8 cellular contexts compared by ENCODE assay signal in genomic region chr12:122753213-122753571, GRCh38. TPM values are rescaled to one million over a fixed set of nuclear protein-coding genes. Genes with fewer than 3 reads are reported as not detected.
DNase-seq lines count a peak whose midpoint lies in the region; ATAC-seq and TF ChIP-seq lines count a peak whose summit lies in the region.

No MANE protein-coding gene starts in this region.

- peak; percentile 16 for DNase-seq in GM12865 (ENCODE audit: low read depth)
- peak; percentile 43 for DNase-seq in NAMALWA (ENCODE audit: low spot score)
- no peak for DNase-seq in naive thymus-derived CD4-positive, alpha-beta T cell
- no peak for DNase-seq in hepatic stellate cell (ENCODE audit: low spot score)
- DNase-seq in NCI-H748 (lab: John Stamatoyannopoulos, UW; ENCODE audit: unreplicated experiment): no peak
- DNase-seq in NCI-H1092 (lab: John Stamatoyannopoulos, UW): no peak

- H3K27me3 ChIP-seq in naive thymus-derived CD4-positive, alpha-beta T cell (ENCODE audit: control insufficient read depth in 2 of 2, insufficient read depth in 2 of 2, low read length in 2 of 2): no peaks in the 10 kb centered on the region

- H3K36me3 Mint-ChIP-seq in dendritic cell treated with granulocyte-macrophage colony-stimulating factor and Interleukin-4, amounts not matched to agents 40 ng/mL and 50 ng/mL, for 4 days (ENCODE audit: low read depth): peaks cover 58% of the 10 kb centered on the region
- H3K36me3 Mint-ChIP-seq in naive thymus-derived CD4-positive, alpha-beta T cell: peaks cover 3 to 35% (median 31%) of the 10 kb centered on the region in 5 donors

- H3K36me3 ChIP-seq in naive thymus-derived CD4-positive, alpha-beta T cell (ENCODE audit: control insufficient read depth in 2 of 3, insufficient read depth in 3 of 3, low read length in 3 of 3): peaks cover 9 to 40% (median 21%) of the 10 kb centered on the region in 3 experiments

- H3K4me3 ChIP-seq in GM12865 (ENCODE audit: low read depth, low read length): peak overlapping the region; percentile 81
- H3K4me3 ChIP-seq in naive thymus-derived CD4-positive, alpha-beta T cell (ENCODE audit: low read length): peak overlapping the region; percentile 87

- no peak for TF ChIP-seq CTCF in GM12865 (IDR thresholded peaks at IDR 0.05; ENCODE audit: insufficient read depth, low read depth, low read length, missing control alignments)

- peaks cover 56% of the 10 kb centered on the region for H3K4me1 Mint-ChIP-seq in dendritic cell treated with granulocyte-macrophage colony-stimulating factor and Interleukin-4, amounts not matched to agents 40 ng/mL and 50 ng/mL, for 4 days (ENCODE audit: low read depth)
- peaks cover 31 to 74% (median 62%) of the 10 kb centered on the region in 7 donors for H3K4me1 Mint-ChIP-seq in naive thymus-derived CD4-positive, alpha-beta T cell

- H3K27ac ChIP-seq in naive thymus-derived CD4-positive, alpha-beta T cell (ENCODE audit: low read depth, low read length): peak overlapping the region; percentile 94

- peak overlapping the region; percentile 94 for H3K4me3 Mint-ChIP-seq in dendritic cell treated with granulocyte-macrophage colony-stimulating factor and Interleukin-4, amounts not matched to agents 40 ng/mL and 50 ng/mL, for 4 days
- peak overlapping the region; percentile 93 to 100 (median 96) for H3K4me3 Mint-ChIP-seq in naive thymus-derived CD4-positive, alpha-beta T cell

- peak overlapping the region; percentile 90 for H3K27ac Mint-ChIP-seq in dendritic cell treated with granulocyte-macrophage colony-stimulating factor and Interleukin-4, amounts not matched to agents 40 ng/mL and 50 ng/mL, for 4 days
- peak overlapping the region; percentile 89 to 98 (median 96) for H3K27ac Mint-ChIP-seq in naive thymus-derived CD4-positive, alpha-beta T cell

- H3K27me3 Mint-ChIP-seq in dendritic cell treated with granulocyte-macrophage colony-stimulating factor and Interleukin-4, amounts not matched to agents 40 ng/mL and 50 ng/mL, for 4 days: no peaks in the 10 kb centered on the region
- no peaks in the 10 kb centered on the region for H3K27me3 Mint-ChIP-seq in naive thymus-derived CD4-positive, alpha-beta T cell

- peaks cover 12 to 19% of the 10 kb centered on the region in 2 donors for H3K4me1 ChIP-seq in naive thymus-derived CD4-positive, alpha-beta T cell (ENCODE audit: control insufficient read depth in 2 of 2, insufficient read depth in 2 of 2, low read length in 2 of 2)

- ATAC-seq in naive thymus-derived CD4-positive, alpha-beta T cell: no peak
- ATAC-seq in GM21447 (IDR thresholded peaks at IDR 0.05; ENCODE audit: unreplicated experiment): no peak

- no peaks in the 10 kb centered on the region for H3K9me3 ChIP-seq in naive thymus-derived CD4-positive, alpha-beta T cell (ENCODE audit: control insufficient read depth in 2 of 3, low read length in 3 of 3)

- no peaks in the 10 kb centered on the region for H3K9me3 Mint-ChIP-seq in dendritic cell treated with granulocyte-macrophage colony-stimulating factor and Interleukin-4, amounts not matched to agents 40 ng/mL and 50 ng/mL, for 4 days
- H3K9me3 Mint-ChIP-seq in naive thymus-derived CD4-positive, alpha-beta T cell: no peaks in the 10 kb centered on the region

- POLR2A ChIA-PET in naive thymus-derived CD4-positive, alpha-beta T cell (lab: Charles Lee): interaction anchor here (0.7 to 3.1 kb wide), 7 partner anchors 9 to 252 kb away, joined by 3 to 17 read pairs (median 8); partner anchors contain the start of genes CCDC62, KNTC1, RSRC2 and ZCCHC8

- intact Hi-C loops in dendritic cell treated with granulocyte-macrophage colony-stimulating factor and Interleukin-4, amounts not matched to agents 40 ng/mL and 50 ng/mL, for 4 days (cut with micrococcal nuclease): no loop called here
- intact Hi-C loops in naive thymus-derived CD4-positive, alpha-beta T cell (cut with micrococcal nuclease): loop anchor here (2.0 to 10.0 kb wide), 6 partner anchors 84 to 959 kb away; partner anchors contain the start of genes SBNO1 (in 2 of the 2), ATP6V0A2 (in 1 of the 2) and TMED2 (in 1 of the 2)

- CTCF ChIA-PET in naive thymus-derived CD4-positive, alpha-beta T cell (lab: Charles Lee): interaction anchor here (0.5 to 2.7 kb wide), 3 partner anchors 115 to 862 kb away, joined by 3 to 8 read pairs (median 4); no protein-coding TSS in a partner anchor

RNA-seq across cellular contexts. Expression of gene DENR, which starts 0.6 kb away (rescaled TPM):
- 10 to 100 TPM; 29.5 to 65.5 (median 46.1) TPM for total RNA-seq in naive thymus-derived CD4-positive, alpha-beta T cell
- 10 to 100 TPM; 54.7 to 75.8 TPM for polyA plus RNA-seq in naive thymus-derived CD4-positive, alpha-beta T cell

RNA-seq across cellular contexts. Expression of gene CCDC62, which starts 21.2 kb away (rescaled TPM):
- 1 to 10 TPM in 2 of 5 experiments, under 1 TPM in 3; 0.27 to 2.2 (median 0.93) TPM for total RNA-seq in naive thymus-derived CD4-positive, alpha-beta T cell
- under 1 TPM in 1 of 2 donors, not detected in 1; 0.61 TPM for polyA plus RNA-seq in naive thymus-derived CD4-positive, alpha-beta T cell

RNA-seq across cellular contexts. Expression of gene HCAR1, which starts 22.5 kb away (rescaled TPM):
- total RNA-seq in naive thymus-derived CD4-positive, alpha-beta T cell: 1 to 10 TPM in 1 of 5 experiments, under 1 TPM in 1, not detected in 3; 0.12 to 2.8 TPM
- polyA plus RNA-seq in naive thymus-derived CD4-positive, alpha-beta T cell: not detected

RNA-seq across cellular contexts. Expression of gene HCAR3, which starts 36.6 kb away (rescaled TPM):
- 10 to 100 TPM in 1 of 5 experiments, 1 to 10 TPM in 1, under 1 TPM in 1, not detected in 2; 0.22 to 24.6 (median 3.2) TPM for total RNA-seq in naive thymus-derived CD4-positive, alpha-beta T cell
- not detected for polyA plus RNA-seq in naive thymus-derived CD4-positive, alpha-beta T cell

RNA-seq across cellular contexts. Expression of gene HCAR2, which starts 50.0 kb away (rescaled TPM):
- total RNA-seq in naive thymus-derived CD4-positive, alpha-beta T cell: 10 to 100 TPM in 1 of 5 experiments, 1 to 10 TPM in 1, under 1 TPM in 1, not detected in 2; 0.22 to 11.9 (median 1.5) TPM
- not detected for polyA plus RNA-seq in naive thymus-derived CD4-positive, alpha-beta T cell

Comparison
In these comparisons a context has a peak if more than half of its experiments do, and no peak if none do; other contexts are left out.
1. DNase-seq: peak in GM12865 (single experiment) and NAMALWA (single experiment); none in naive thymus-derived CD4-positive, alpha-beta T cell (0 of 9), hepatic stellate cell (single experiment), NCI-H748 (single experiment) and NCI-H1092 (single experiment).